9 cellular contexts compared by ENCODE assay signal in the genomic region with DNA sequence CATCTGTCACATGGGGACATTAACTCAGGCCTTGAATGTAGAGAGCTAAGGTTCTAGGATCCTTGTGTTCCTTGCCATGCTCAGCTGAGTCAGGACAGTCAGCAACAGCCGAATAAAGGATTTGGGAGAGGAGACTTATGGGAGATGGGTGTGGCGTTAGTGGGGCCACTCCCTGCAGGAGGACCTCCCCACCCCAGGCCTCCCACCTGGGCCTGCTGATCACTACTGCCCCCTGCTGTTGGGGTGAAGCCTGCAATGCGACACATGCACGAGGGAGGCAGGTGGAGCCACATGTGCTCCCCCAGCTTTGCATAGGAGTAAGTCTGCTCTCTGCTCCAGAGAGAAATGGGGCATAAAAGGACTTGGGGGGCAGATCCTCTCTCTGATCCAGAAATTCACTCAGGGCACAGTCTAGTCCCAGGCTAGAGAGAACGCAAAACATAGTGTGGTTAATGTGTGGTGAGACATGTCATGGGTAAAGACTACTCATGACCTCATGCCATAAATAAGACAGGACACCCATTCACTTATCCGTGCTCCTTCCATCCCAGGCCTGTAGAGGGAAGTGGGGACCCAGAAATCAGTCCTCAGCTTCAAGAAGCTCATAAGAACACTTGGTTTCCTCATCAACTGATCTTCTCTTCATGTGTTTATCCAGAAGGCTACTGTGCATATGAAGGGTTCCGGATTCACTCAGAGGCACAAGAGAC. TPM values are rescaled to one million over a fixed set of nuclear protein-coding genes. Genes with fewer than 3 reads are reported as not detected.
DNase-seq lines count a peak whose midpoint lies in the region; ATAC-seq and TF ChIP-seq lines count a peak whose summit lies in the region.
"Had no signal": no experiment of that assay in that cellular context is flagged by ENCODE, and none has a peak within 500 bp of the region (broad histone marks: within the 10 kb centered on the region; RNA-seq: fewer than 3 reads in every experiment).

No MANE protein-coding gene starts in this region.

- POLR2A ChIA-PET in PC-3 (lab: Charles Lee; ENCODE audit: unreplicated experiment) = no interaction called here

- whole genome bisulfite sequencing in heart left ventricle, 4 donors = 83 to 86% (median 84%) methylated on average over 7 of the region's 7 CpGs

- TF ChIP-seq POLR2A in heart left ventricle (IDR thresholded peaks at IDR 0.05) = no peak
- TF ChIP-seq POLR2A in GM18505 (IDR thresholded peaks at IDR 0.05; ENCODE audit: borderline replicate concordance, extremely low read depth, insufficient read depth, insufficient read length) = no peak

- H3F3A ChIP-seq in PC-3 (ENCODE audit: low read length, unreplicated experiment) = no peaks in the 10 kb centered on the region

- CTCF ChIA-PET in PC-3 (lab: Charles Lee) = interaction anchor here (0.6 to 1.3 kb wide), 3 partner anchors 14 to 1344 kb away, joined by 3 to 4 read pairs (median 4); no protein-coding TSS in a partner anchor

- no peak overlapping the region for H2AFZ ChIP-seq in PC-3 (ENCODE audit: low read length)

- no peak overlapping the region for H3K4me2 ChIP-seq in PC-3 (ENCODE audit: low read length)

- H4K20me1 ChIP-seq in PC-3 (ENCODE audit: low read length) = no peaks in the 10 kb centered on the region

- in situ Hi-C loops in GM13976 (cut with MboI; ENCODE audit: low sequenced_read_pairs, unreplicated experiment) = no loop called here

- DNase-seq in 8988T (peak; percentile 47), GM13976 (ENCODE audit: low spot score) (peak; percentile 44), PC-3 (peak; percentile 49), heart left ventricle (no peak), NCI-H1930 (lab: John Stamatoyannopoulos, UW) (no peak), SIG-M5 (lab: John Stamatoyannopoulos, UW) (no peak)
- no peak for DNase-seq in central memory CD4-positive, alpha-beta T cell

- TF ChIP-seq CTCF in GM13976 (IDR thresholded peaks at IDR 0.05; ENCODE audit: borderline replicate concordance, control extremely low read depth, extremely low read depth, insufficient read depth, missing control alignments) (peak; percentile 42), PC-3 (conservative IDR thresholded peaks at IDR 0.05; ENCODE audit: low read depth, low read length) (peak; percentile 56), heart left ventricle (IDR thresholded peaks at IDR 0.05) (peak in 8 of 12 donors; percentile 7 to 40 (median 20))

- no peak overlapping the region for H3K9ac ChIP-seq in PC-3 (ENCODE audit: low read length)

- intact Hi-C loops in PC-3 (cut with micrococcal nuclease) = loop anchor here (1.0 kb wide), 1 partner anchor 39 kb away; no protein-coding TSS in a partner anchor
- intact Hi-C loops in heart left ventricle (cut with DNase I) = loop anchor here in 2 of 10 donors (5.0 kb wide), 1 partner anchor 42 kb away; no protein-coding TSS in a partner anchor

- ATAC-seq in PC-3 = peak; percentile 35
- ATAC-seq in heart left ventricle = peak in 3 of 4 donors; percentile 35 to 49 (median 43)
- no peak for ATAC-seq in GM18505 (IDR thresholded peaks at IDR 0.05; ENCODE audit: unreplicated experiment)

- H3K27me3 ChIP-seq in PC-3 (ENCODE audit: low read length) (no peaks in the 10 kb centered on the region), heart left ventricle (no peaks in the 10 kb centered on the region)

- no peaks in the 10 kb centered on the region for H3K9me2 ChIP-seq in PC-3 (replicated peaks; ENCODE audit: low read length)

- no TSS peak for BruUV-seq in PC-3 (replicated peaks; lab: Mats Ljungman, UMichigan)

- no peaks in the 10 kb centered on the region for H3K79me2 ChIP-seq in PC-3 (ENCODE audit: low read length)

- H3K9me3 ChIP-seq in PC-3 (ENCODE audit: low read length) (no peaks in the 10 kb centered on the region), heart left ventricle (no peaks in the 10 kb centered on the region)

- H3K4me1 ChIP-seq in PC-3 (ENCODE audit: insufficient read depth, low read length) = no peaks in the 10 kb centered on the region
- H3K4me1 ChIP-seq in heart left ventricle = peaks cover 0 to 15% (median 0%) of the 10 kb centered on the region in 12 donors

- H3K4me3 ChIP-seq in PC-3 (ENCODE audit: low read length) (no peak overlapping the region), heart left ventricle (no peak overlapping the region)

- H3K36me3 ChIP-seq in PC-3 (ENCODE audit: low read depth, low read length) (no peaks in the 10 kb centered on the region), heart left ventricle (peaks cover 0 to 9% (median 0%) of the 10 kb centered on the region in 9 donors)

- H3K27ac ChIP-seq in PC-3 (ENCODE audit: low read length) = no peak overlapping the region
- no peak overlapping the region for H3K27ac ChIP-seq in heart left ventricle

RNA-seq across cellular contexts. Expression of gene RBP1, which starts 19.4 kb away (rescaled TPM):
- not detected in 2 replicates for total RNA-seq in PC-3 (2014; rRNA removed)
- total RNA-seq in heart left ventricle = 10 to 100 TPM in 8 of 9 donors, 1 to 10 TPM in 1; 9.4 to 32.0 (median 13.0) TPM
- polyA plus RNA-seq in heart left ventricle = 10 to 100 TPM; 26.4 to 27.5 TPM

RNA-seq across cellular contexts. Expression of gene RBP2, which starts 43.9 kb away (rescaled TPM):
- total RNA-seq in PC-3 (2014; rRNA removed) (not detected in 2 replicates), heart left ventricle (not detected)
- polyA plus RNA-seq in heart left ventricle = under 1 TPM in 1 of 2 donors, not detected in 1; 0.25 TPM
- total RNA-seq: renal cortical epithelial cell had no signal

Comparison
In these comparisons a context has a peak if more than half of its experiments do, and no peak if none do; other contexts are left out.
1. DNase-seq: peak in 8988T (single experiment), GM13976 (single experiment) and PC-3 (single experiment); none in heart left ventricle (0 of 5), NCI-H1930 (0 of 2), SIG-M5 (single experiment) and central memory CD4-positive, alpha-beta T cell (single experiment).
2. Peak in every context shown above with its lines, with median percentiles within 50 percentile points of each other: CTCF ChIP-seq.